Comparison of ENCODE assay signal across 16 cellular contexts in the genomic region with DNA sequence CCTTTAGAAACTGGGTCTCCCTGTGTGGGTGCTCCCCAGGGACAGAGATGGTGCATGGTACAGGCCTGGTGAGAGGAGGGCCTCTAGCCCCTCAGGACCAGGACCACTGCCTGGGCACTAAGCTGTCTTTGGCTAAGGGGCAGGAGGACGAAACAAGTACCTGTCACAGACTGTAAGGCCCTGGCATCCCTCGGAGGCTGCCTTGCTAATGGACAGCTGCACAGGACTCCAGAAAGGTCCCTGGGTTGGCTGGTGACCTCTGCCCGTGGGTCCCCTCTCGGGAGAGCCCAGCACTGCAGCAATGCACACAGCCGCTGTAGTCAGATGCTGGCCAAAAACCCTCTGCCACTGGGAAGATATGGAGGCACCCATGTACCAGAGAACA. TPM values are rescaled to one million over a fixed set of nuclear protein-coding genes. Genes with fewer than 3 reads are reported as not detected.
DNase-seq lines count a peak whose midpoint lies in the region; FAIRE-seq and TF ChIP-seq lines count a peak whose summit lies in the region.
"Had no signal": no experiment of that assay in that cellular context is flagged by ENCODE, and none has a peak within 500 bp of the region (broad histone marks: within the 10 kb centered on the region; RNA-seq: fewer than 3 reads in every experiment).

No MANE protein-coding gene starts in this region.

- WGBS in adrenal gland, 4 donors: 75 to 100% (median 88%) methylated on average over 1 to 5 of the region's 5 CpGs

- peak overlapping the region in 9 of 11 experiments; percentile 56 to 88 (median 83); a peak in 17 of 22 replicates for H3K4me2 ChIP-seq in BLaER1 treated with 17β-estradiol and CSF1 and Interleukin-3, amounts not matched to agents 10 nM and 100 nM
- H3K4me2 ChIP-seq in keratinocyte (ENCODE audit: control insufficient read depth, extremely low read depth, insufficient read depth, low read depth, low read length): peak overlapping the region; percentile 98

- no peak overlapping the region for H2AFZ ChIP-seq in keratinocyte (ENCODE audit: control insufficient read depth, low read length)

- no peak for TF ChIP-seq POLR2A in adrenal gland (IDR thresholded peaks at IDR 0.05)

- H3K9me1 ChIP-seq in keratinocyte (ENCODE audit: control insufficient read depth, extremely low read depth, insufficient read depth, low read length): peaks cover 7% of the 10 kb centered on the region

- intact Hi-C loops in adrenal gland (cut with DNase I): loop anchor here in 1 of 2 donors (5.0 kb wide), 1 partner anchor 117 kb away; no protein-coding TSS in a partner anchor

- no peak for TF ChIP-seq CTCF in adrenal gland (IDR thresholded peaks at IDR 0.05)
- TF ChIP-seq CTCF in keratinocyte (optimal IDR thresholded peaks at IDR 0.05 in 1 of 3, IDR thresholded peaks at IDR 0.05 in 1 of 3, conservative IDR thresholded peaks at IDR 0.05 in 1 of 3; ENCODE audit: extremely low read depth in 1 of 3, insufficient read depth in 2 of 3, low read length in 3 of 3): no peak

- dilution Hi-C loops in keratinocyte (cut with MboI; ENCODE audit: extremely low pct_ligation_motif_present, low sequenced_read_pairs): no loop called here

- no peak for FAIRE-seq in keratinocyte (lab: Jason Lieb, UNC)
- FAIRE-seq: GM19239 had no signal

- no peak overlapping the region for H3K4me3 ChIP-seq in BLaER1 treated with 17β-estradiol and CSF1 and Interleukin-3, amounts not matched to agents 10 nM and 100 nM
- H3K4me3 ChIP-seq in adrenal gland (no peak overlapping the region), keratinocyte (ENCODE audit: control insufficient read depth in 2 of 3, extremely low read depth in 1 of 3, insufficient read depth in 2 of 3, low read depth in 1 of 3, low read length in 3 of 3) (no peak overlapping the region), skeletal muscle tissue (ENCODE audit: low read length in 3 of 3) (no peak overlapping the region)
- H3K4me3 ChIP-seq: body of pancreas had no signal

- peaks cover 68% of the 10 kb centered on the region for H3K79me2 ChIP-seq in keratinocyte (ENCODE audit: control insufficient read depth, insufficient read depth, low read length)

- 0 out of 22 replicates have a peak overlapping the region, but pooled peaks of 1 of the 11 experiments have one; percentile 29 for H3K9ac ChIP-seq in BLaER1 treated with 17β-estradiol and CSF1 and Interleukin-3, amounts not matched to agents 10 nM and 100 nM
- H3K9ac ChIP-seq in keratinocyte (ENCODE audit: control insufficient read depth, extremely low read depth, insufficient read depth, low read length): peak overlapping the region; percentile 13
- peak overlapping the region in 2 of 3 donors; percentile 30 to 76 for H3K9ac ChIP-seq in skeletal muscle tissue (ENCODE audit: low read depth in 1 of 3, low read length in 3 of 3)

- peaks cover 0 to 15% (median 0%) of the 10 kb centered on the region in 11 experiments; a peak in 7 of 22 replicates for H3K36me3 ChIP-seq in BLaER1 treated with 17β-estradiol and CSF1 and Interleukin-3, amounts not matched to agents 10 nM and 100 nM
- H3K36me3 ChIP-seq in adrenal gland (replicated peaks in 1 of 2): no peaks in the 10 kb centered on the region
- H3K36me3 ChIP-seq in keratinocyte (ENCODE audit: control insufficient read depth in 2 of 2, extremely low read depth in 1 of 2, insufficient read depth in 2 of 2, low read length in 2 of 2): no peaks in the 10 kb centered on the region
- no peaks in the 10 kb centered on the region for H3K36me3 ChIP-seq in skeletal muscle tissue (ENCODE audit: control insufficient read depth in 3 of 3, insufficient read depth in 3 of 3, low read length in 3 of 3)

- peaks cover 94 to 100% (median 100%) of the 10 kb centered on the region in 11 experiments for H4K20me1 ChIP-seq in BLaER1 treated with 17β-estradiol and CSF1 and Interleukin-3, amounts not matched to agents 10 nM and 100 nM
- H4K20me1 ChIP-seq in keratinocyte (ENCODE audit: control insufficient read depth, extremely low read depth, insufficient read depth, low read length): peaks cover 15% of the 10 kb centered on the region

- H3K9me3 ChIP-seq in BLaER1 treated with 17β-estradiol and CSF1 and Interleukin-3, amounts not matched to agents 10 nM and 100 nM (replicated peaks in 1 of 11): peaks cover 0 to 1% (median 0%) of the 10 kb centered on the region in 11 experiments; a peak in 2 of 22 replicates
- no peaks in the 10 kb centered on the region for H3K9me3 ChIP-seq in adrenal gland (replicated peaks in 1 of 3)
- H3K9me3 ChIP-seq in keratinocyte (ENCODE audit: control insufficient read depth, low read depth, low read length): no peaks in the 10 kb centered on the region
- no peaks in the 10 kb centered on the region for H3K9me3 ChIP-seq in skeletal muscle tissue (ENCODE audit: control insufficient read depth in 3 of 3, low read length in 3 of 3)
- H3K9me3 ChIP-seq: body of pancreas had no signal

- H3K27ac ChIP-seq in BLaER1 treated with 17β-estradiol and CSF1 and Interleukin-3, amounts not matched to agents 10 nM and 100 nM: peak overlapping the region in 2 of 11 experiments; percentile 23 to 39; a peak in 2 of 22 replicates
- peak overlapping the region in 4 of 5 donors; percentile 79 to 94 (median 90) for H3K27ac ChIP-seq in adrenal gland
- H3K27ac ChIP-seq in keratinocyte (ENCODE audit: control insufficient read depth, insufficient read depth, low read length): no peak overlapping the region
- H3K27ac ChIP-seq in skeletal muscle tissue (ENCODE audit: low read depth, low read length): no peak overlapping the region
- H3K27ac ChIP-seq: foreskin keratinocyte had no signal

- H3K4me1 ChIP-seq in BLaER1 treated with 17β-estradiol and CSF1 and Interleukin-3, amounts not matched to agents 10 nM and 100 nM: peaks cover 55 to 100% (median 91%) of the 10 kb centered on the region in 10 experiments
- peaks cover 88 to 92% of the 10 kb centered on the region in 2 donors for H3K4me1 ChIP-seq in adrenal gland (replicated peaks in 1 of 2)
- H3K4me1 ChIP-seq in keratinocyte (ENCODE audit: control insufficient read depth, extremely low read depth, insufficient read depth, low read length): peaks cover 47% of the 10 kb centered on the region
- H3K4me1 ChIP-seq in skeletal muscle tissue (ENCODE audit: control insufficient read depth in 3 of 3, insufficient read depth in 3 of 3, low read length in 3 of 3): peaks cover 69 to 80% (median 74%) of the 10 kb centered on the region in 3 donors

- DNase-seq in adrenal gland: no peak
- no peak for DNase-seq in keratinocyte (ENCODE audit: low read depth, low spot score)
- DNase-seq in inferior parietal cortex (ENCODE audit: extremely low spot score): no peak
- DNase-seq in NCI-H1048 (lab: John Stamatoyannopoulos, UW): no peak
- DNase-seq in NCI-H774 (lab: John Stamatoyannopoulos, UW): no peak
- no peak for DNase-seq in AG08395 (ENCODE audit: low spot score)
- DNase-seq: activated B cell treated with CpG ODN at 0.5 μM for 24 hours; activated gamma-delta T cell; effector CD4-positive, alpha-beta T cell; stimulated activated CD4-positive, alpha-beta T cell treated with anti-CD3 and anti-CD28 coated beads, Interleukin-12 subunit alpha, Interleukin-12 subunit beta, amount 100 ng/mL, for 4 hours; T-helper 1 cell had no signal

- H3K27me3 ChIP-seq in BLaER1 treated with 17β-estradiol and CSF1 and Interleukin-3, amounts not matched to agents 10 nM and 100 nM: no peaks in the 10 kb centered on the region
- H3K27me3 ChIP-seq in adrenal gland (no peaks in the 10 kb centered on the region), keratinocyte (ENCODE audit: control insufficient read depth, extremely low read depth, insufficient read depth, low read length) (no peaks in the 10 kb centered on the region), skeletal muscle tissue (ENCODE audit: control insufficient read depth in 3 of 3, insufficient read depth in 3 of 3, low read length in 3 of 3) (no peaks in the 10 kb centered on the region)
- H3K27me3 ChIP-seq: body of pancreas, foreskin keratinocyte had no signal

RNA-seq across cellular contexts. Expression of gene HS6ST1, which starts 14.3 kb away (rescaled TPM):
- total RNA-seq in adrenal gland (100 to 1,000 TPM in 6 of 8 donors, 10 to 100 TPM in 2; 74.5 to 262 (median 149) TPM), skeletal muscle tissue (12.5 TPM)
- polyA plus RNA-seq in adrenal gland (10 to 100 TPM; 20.5 to 40.0 (median 35.1) TPM), keratinocyte (6.3 to 10.1 TPM (median 9.2 TPM) in 3 replicates)
- polyA plus RNA-seq in keratinocyte (2011; ENCODE audit: low read depth): 6.5 TPM
- 4.5 and 10.8 TPM in 2 replicates for polyA plus RNA-seq in keratinocyte (2011; cell fraction: cytosol; rRNA removed)
- 11.0 and 15.0 TPM in 2 replicates for polyA plus RNA-seq in keratinocyte (2011; cell fraction: nucleus; rRNA removed)
- polyA plus RNA-seq in keratinocyte (2012; ENCODE audit: low replicate concordance): 11.0 and 20.8 TPM in 2 replicates
- 10.4 to 23.9 TPM (median 14.1 TPM) in 3 replicates for polyA minus RNA-seq in keratinocyte
- polyA minus RNA-seq in keratinocyte (2011; cell fraction: cytosol; rRNA and poly(A)+ RNA removed): 30.3 TPM
- 17.5 and 18.5 TPM in 2 replicates for polyA minus RNA-seq in keratinocyte (2011; cell fraction: nucleus; rRNA and poly(A)+ RNA removed)

Comparison
In these comparisons a context has a peak if more than half of its experiments do, and no peak if none do; other contexts are left out.
1. H3K27ac ChIP-seq: peak in adrenal gland (4 of 5); none in keratinocyte (single experiment) and skeletal muscle tissue (single experiment).